ENCODE assay signal across 20 cellular contexts in the genomic region with DNA sequence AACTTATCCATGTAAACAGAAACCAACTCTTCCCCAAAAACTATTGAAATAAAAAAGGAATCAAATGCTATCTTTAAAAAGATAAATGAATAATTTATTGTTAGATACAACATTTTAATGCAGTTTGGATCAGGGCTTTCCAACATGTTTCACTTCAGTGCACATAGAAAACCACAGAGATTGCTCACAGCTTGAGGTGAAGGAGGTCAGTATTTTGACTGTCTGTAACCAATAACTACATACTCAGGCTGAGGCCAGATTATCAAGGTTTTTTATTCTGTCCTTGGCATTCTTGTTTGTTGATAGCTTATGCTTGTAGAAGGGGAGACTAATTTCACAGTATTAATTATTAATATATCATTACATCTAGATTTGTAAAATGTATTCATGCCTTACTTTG.
DNase-seq lines count a peak whose midpoint lies in the region; ATAC-seq and TF ChIP-seq lines count a peak whose summit lies in the region.
"Had no signal": no experiment of that assay in that cellular context is flagged by ENCODE, and none has a peak within 500 bp of the region (broad histone marks: within the 10 kb centered on the region; RNA-seq: fewer than 3 reads in every experiment).

No MANE protein-coding gene starts in this region.

- H3K4me1 ChIP-seq in right atrium auricular region, result peaks cover 0 to 9% of the 10 kb centered on the region in 2 donors
- H3K4me1 ChIP-seq: A549, breast epithelium, pancreas, transverse colon had no signal

- no peaks in the 10 kb centered on the region for H3K27me3 ChIP-seq in right atrium auricular region
- H3K27me3 ChIP-seq: breast epithelium, pancreas, transverse colon had no signal

- no peak overlapping the region for H3K4me3 ChIP-seq in right atrium auricular region
- H3K4me3 ChIP-seq: A549, breast epithelium, pancreas, transverse colon had no signal

- peak; percentile 29 for DNase-seq in AG08396 (ENCODE audit: low spot score)
- peak; percentile 32 for DNase-seq in amniotic epithelial cell (ENCODE audit: low read depth)
- DNase-seq in hepatic stellate cell (ENCODE audit: low spot score), result peak; percentile 7
- no peak for DNase-seq in right atrium auricular region (ENCODE audit: low spot score)
- no peak for DNase-seq in NCI-H1694 treated with DMSO at 0.1 percent for 48 hours (lab: John Stamatoyannopoulos, UW)
- DNase-seq in NOMO-1 treated with DMSO at 0.1 percent for 48 hours (lab: John Stamatoyannopoulos, UW; ENCODE audit: unreplicated experiment), result no peak
- DNase-seq: GDM1, NCI-H2029 treated with DMSO at 0.1 percent for 48 hours, NCI-H82, pancreas, small intestine, transverse colon had no signal

- H3K27ac ChIP-seq in right atrium auricular region, result no peak overlapping the region
- H3K27ac ChIP-seq: A549, breast epithelium, pancreas, RWPE1, transverse colon had no signal

- H3K36me3 ChIP-seq in right atrium auricular region, result no peaks in the 10 kb centered on the region
- H3K36me3 ChIP-seq: breast epithelium, pancreas, transverse colon had no signal

- no peak for TF ChIP-seq CTCF in right atrium auricular region (IDR thresholded peaks at IDR 0.05)

- ATAC-seq in HG02885 (IDR thresholded peaks at IDR 0.05; ENCODE audit: poor library complexity, unreplicated experiment) (peak; percentile 58), GM18867 (IDR thresholded peaks at IDR 0.05; ENCODE audit: unreplicated experiment) (no peak)
- ATAC-seq: A549; activated CD4-positive, CD25-positive, alpha-beta regulatory T cell treated with anti-CD3 and anti-CD28 coated beads, Interleukin-2, amount 50 U/mL, for 24 hours; HepG2; stimulated activated effector memory CD8-positive, alpha-beta T cell treated with anti-CD3 and anti-CD28 coated beads, Interleukin-12 subunit alpha, Interleukin-12 subunit beta, amount 100 ng/mL, for 72 hours had no signal

- H3K9me3 ChIP-seq in right atrium auricular region, result no peaks in the 10 kb centered on the region
- H3K9me3 ChIP-seq: A549, breast epithelium, pancreas, transverse colon had no signal

Comparison
In these comparisons a context has a peak if more than half of its experiments do, and no peak if none do; other contexts are left out.
1. DNase-seq: peak in AG08396 (single experiment), amniotic epithelial cell (single experiment) and hepatic stellate cell (single experiment); none in right atrium auricular region (single experiment), NCI-H1694 treated with DMSO at 0.1 percent for 48 hours (single experiment) and NOMO-1 treated with DMSO at 0.1 percent for 48 hours (single experiment).